Comparison of ENCODE assay signal across 1 cellular context in genomic region chr9:73916016-73916673, GRCh38.
TF ChIP-seq lines count a peak whose summit lies in the region.

No MANE protein-coding gene starts in this region.

TF ChIP-seq in A549, 52 proteins besides CTCF, POLR2A, EP300 and RAD21 (continued from another document):
- TF ChIP-seq, protein P1, sequence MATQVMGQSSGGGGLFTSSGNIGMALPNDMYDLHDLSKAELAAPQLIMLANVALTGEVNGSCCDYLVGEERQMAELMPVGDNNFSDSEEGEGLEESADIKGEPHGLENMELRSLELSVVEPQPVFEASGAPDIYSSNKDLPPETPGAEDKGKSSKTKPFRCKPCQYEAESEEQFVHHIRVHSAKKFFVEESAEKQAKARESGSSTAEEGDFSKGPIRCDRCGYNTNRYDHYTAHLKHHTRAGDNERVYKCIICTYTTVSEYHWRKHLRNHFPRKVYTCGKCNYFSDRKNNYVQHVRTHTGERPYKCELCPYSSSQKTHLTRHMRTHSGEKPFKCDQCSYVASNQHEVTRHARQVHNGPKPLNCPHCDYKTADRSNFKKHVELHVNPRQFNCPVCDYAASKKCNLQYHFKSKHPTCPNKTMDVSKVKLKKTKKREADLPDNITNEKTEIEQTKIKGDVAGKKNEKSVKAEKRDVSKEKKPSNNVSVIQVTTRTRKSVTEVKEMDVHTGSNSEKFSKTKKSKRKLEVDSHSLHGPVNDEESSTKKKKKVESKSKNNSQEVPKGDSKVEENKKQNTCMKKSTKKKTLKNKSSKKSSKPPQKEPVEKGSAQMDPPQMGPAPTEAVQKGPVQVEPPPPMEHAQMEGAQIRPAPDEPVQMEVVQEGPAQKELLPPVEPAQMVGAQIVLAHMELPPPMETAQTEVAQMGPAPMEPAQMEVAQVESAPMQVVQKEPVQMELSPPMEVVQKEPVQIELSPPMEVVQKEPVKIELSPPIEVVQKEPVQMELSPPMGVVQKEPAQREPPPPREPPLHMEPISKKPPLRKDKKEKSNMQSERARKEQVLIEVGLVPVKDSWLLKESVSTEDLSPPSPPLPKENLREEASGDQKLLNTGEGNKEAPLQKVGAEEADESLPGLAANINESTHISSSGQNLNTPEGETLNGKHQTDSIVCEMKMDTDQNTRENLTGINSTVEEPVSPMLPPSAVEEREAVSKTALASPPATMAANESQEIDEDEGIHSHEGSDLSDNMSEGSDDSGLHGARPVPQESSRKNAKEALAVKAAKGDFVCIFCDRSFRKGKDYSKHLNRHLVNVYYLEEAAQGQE (IDR thresholded peaks at IDR 0.05): no peak
- no peak for TF ChIP-seq MAZ (IDR thresholded peaks at IDR 0.05; ENCODE audit: borderline replicate concordance, low read depth, low read length)
